8 cellular contexts compared by ENCODE assay signal in the genomic region with DNA sequence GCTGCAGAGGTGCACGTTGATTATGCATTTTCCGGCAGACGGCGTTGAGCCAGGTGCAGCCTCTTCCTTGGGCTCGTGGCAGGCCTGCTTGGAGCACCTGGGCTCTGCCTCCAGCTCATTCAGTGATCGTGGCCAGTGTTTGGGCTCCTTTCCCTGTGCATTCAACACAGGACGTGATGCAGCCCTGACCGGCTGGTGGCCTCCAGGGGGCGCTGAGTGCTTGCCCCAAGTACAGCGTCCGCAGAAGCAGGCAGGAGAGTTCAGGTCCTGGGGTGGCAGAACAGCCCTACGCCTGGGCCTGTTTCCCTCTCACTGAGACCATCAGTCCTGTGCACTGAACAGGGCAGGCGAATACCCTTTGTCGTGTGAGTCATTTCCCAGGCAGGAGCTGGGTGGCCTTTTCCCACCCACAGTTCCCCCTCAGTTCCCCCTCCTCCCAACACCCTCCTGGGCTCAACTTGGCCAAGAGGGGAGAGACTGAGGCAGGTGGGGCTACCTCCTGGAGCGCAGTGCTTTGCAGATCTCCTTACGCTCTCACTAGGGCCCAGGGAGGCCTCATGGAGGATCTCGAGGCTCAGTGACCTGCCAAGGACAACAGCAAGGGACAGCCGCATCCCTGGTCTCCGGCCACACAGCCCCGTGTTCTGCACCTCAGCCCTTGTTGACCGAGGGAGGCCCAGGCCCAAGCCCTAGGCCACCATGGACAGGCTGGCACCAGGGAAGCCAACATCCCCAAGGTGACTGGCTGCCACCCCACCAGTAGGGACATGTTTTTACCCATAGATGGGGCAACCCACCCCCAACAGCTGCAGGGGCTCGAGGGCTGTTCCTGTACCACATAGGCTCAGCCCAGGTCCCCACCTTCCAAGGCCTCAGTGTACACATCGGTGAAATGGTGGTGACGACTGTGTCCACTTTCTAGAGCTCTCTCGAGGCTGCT. TPM values are rescaled to one million over a fixed set of nuclear protein-coding genes. Genes with fewer than 3 reads are reported as not detected.
DNase-seq lines count a peak whose midpoint lies in the region; ATAC-seq, FAIRE-seq and TF ChIP-seq lines count a peak whose summit lies in the region.

No MANE protein-coding gene starts in this region.

- H3K9me3 Mint-ChIP-seq in chondrocyte (ENCODE audit: low read depth): no peaks in the 10 kb centered on the region

- peaks cover 5% of the 10 kb centered on the region for H3K4me1 Mint-ChIP-seq in chondrocyte (ENCODE audit: low read depth)

- H3K9ac ChIP-seq in HepG2 (ENCODE audit: insufficient read depth, low read depth, low read length): no peak overlapping the region

- DNase-seq in AG08396 (ENCODE audit: low spot score) (peak; percentile 71), H7 (peak; percentile 93), NCI-H460 (ENCODE audit: extremely low read depth, low read depth) (peak; percentile 75), chondrocyte (ENCODE audit: low spot score) (peak; percentile 94), HepG2 (ENCODE audit: low spot score) (peak; percentile 70)
- DNase-seq in activated CD4-positive, alpha-beta T cell treated with anti-CD3 and anti-CD28 coated beads for 4 hours: peak; percentile 78
- peak; percentile 79 for DNase-seq in stimulated activated CD4-positive, alpha-beta T cell treated with anti-CD3 and anti-CD28 coated beads, Interleukin-4, amount 100 ng/mL, for 1 hour

- WGBS in HepG2 (ENCODE audit: low lambda C conversion rate): 56% methylated on average over 9 of the region's 25 CpGs

- H3K4me2 ChIP-seq in HepG2 (ENCODE audit: low read depth, low read length): no peak overlapping the region

- TF ChIP-seq POLR2A in HepG2 (IDR thresholded peaks at IDR 0.05; ENCODE audit: insufficient read depth in 1 of 2, low read depth in 2 of 2, low read length in 2 of 2): no peak

- no peaks in the 10 kb centered on the region for H3K4me1 ChIP-seq in HepG2 (ENCODE audit: insufficient read depth, low read length)

- H3K79me2 ChIP-seq in HepG2 (ENCODE audit: insufficient read depth, low read length): no peaks in the 10 kb centered on the region

- no peaks in the 10 kb centered on the region; the same call in none of the 2 replicates for H3K36me3 ChIP-seq in H7 (replicated peaks; ENCODE audit: control insufficient read depth, insufficient read depth, low read length)
- H3K36me3 ChIP-seq in HepG2 (replicated peaks in 1 of 2; ENCODE audit: control insufficient read depth in 1 of 2, insufficient read depth in 2 of 2, low read length in 2 of 2): peaks cover 3 to 17% of the 10 kb centered on the region in 2 experiments; a peak in 3 of 5 replicates

- POLR2A ChIA-PET in HepG2 (lab: Yijun Ruan, JAX): interaction anchor here (0.8 kb wide), 1 partner anchor 80 kb away, joined by 3 read pairs; no protein-coding TSS in a partner anchor

- H3K27me3 Mint-ChIP-seq in chondrocyte (ENCODE audit: low read depth): no peaks in the 10 kb centered on the region

- peak overlapping the region; percentile 54 for H3K27ac Mint-ChIP-seq in chondrocyte (ENCODE audit: unreplicated experiment)

- ATAC-seq in HepG2 (peak; percentile 84), GM21529 (IDR thresholded peaks at IDR 0.05; ENCODE audit: unreplicated experiment) (no peak)

- CTCF ChIA-PET in HepG2 (lab: Yijun Ruan, JAX; ENCODE audit: low intra/inter-chr PET ratio, low total read pairs): interaction anchor here (0.8 to 3.8 kb wide), 4 partner anchors 75 to 281 kb away, joined by 4 to 48 read pairs (median 4); partner anchors contain the start of gene CDK9

- peak; percentile 95 for TF ChIP-seq RAD21 in HepG2 (CRISPR knock-in tag; IDR thresholded peaks at IDR 0.05)

- 0 out of 2 replicates have a peak, but pooled peaks cover 3% of the 10 kb centered on the region for H4K20me1 ChIP-seq in HepG2 (ENCODE audit: insufficient read depth, low read length)

- intact Hi-C loops in HepG2 (cut with micrococcal nuclease; ENCODE audit: unreplicated experiment): loop anchor here (1.0 to 10.0 kb wide), 3 partner anchors 75 to 221 kb away; no protein-coding TSS in a partner anchor

- H3K27me3 ChIP-seq in H7 (ENCODE audit: control insufficient read depth, insufficient read depth, low read length): no peaks in the 10 kb centered on the region
- no peaks in the 10 kb centered on the region for H3K27me3 ChIP-seq in HepG2 (ENCODE audit: control insufficient read depth in 1 of 2, insufficient read depth in 2 of 2, low read length in 2 of 2)

- TF ChIP-seq CTCF in chondrocyte (IDR thresholded peaks at IDR 0.05): peak; percentile 89
- peak; percentile 97 for TF ChIP-seq CTCF in HepG2 (CRISPR knock-in tag; IDR thresholded peaks at IDR 0.05)

- no peak overlapping the region for H3K27ac ChIP-seq in HepG2 (ENCODE audit: extremely low read length, insufficient read depth, low read length)

- in situ Hi-C loops in HepG2 (cut with HindIII; ENCODE audit: extremely low pct_ligation_motif_present, low pct_unique_long_range_greater_than_20kb): loop anchor here (5.0 to 10.0 kb wide), 3 partner anchors 83 to 421 kb away; partner anchors contain the start of gene TOR2A

- peak; percentile 28 for FAIRE-seq in HepG2 (lab: Jason Lieb, UNC)

- no peak overlapping the region for H3K4me3 Mint-ChIP-seq in chondrocyte (ENCODE audit: unreplicated experiment)

- BruUV-seq in HepG2 (replicated peaks; lab: Mats Ljungman, UMichigan): no TSS peak

- H2AFZ ChIP-seq in HepG2 (ENCODE audit: low read length): no peak overlapping the region

- peaks cover 9% of the 10 kb centered on the region for H3K36me3 Mint-ChIP-seq in chondrocyte (ENCODE audit: low read depth)

- H3K4me3 ChIP-seq in H7 (ENCODE audit: insufficient read depth, low read depth, low read length) (no peak overlapping the region), HepG2 (replicated peaks in 1 of 3; ENCODE audit: insufficient read depth in 1 of 3, low read depth in 2 of 3, low read length in 3 of 3) (no peak overlapping the region)

- no peak for TF ChIP-seq EP300 in HepG2 (IDR thresholded peaks at IDR 0.05; ENCODE audit: low read depth in 2 of 2, low read length in 2 of 2)
- TF ChIP-seq EP300 in HepG2 (CRISPR knock-in tag; IDR thresholded peaks at IDR 0.05; ENCODE audit: borderline replicate concordance): no peak

- no peaks in the 10 kb centered on the region for H3K9me3 ChIP-seq in HepG2 (ENCODE audit: low read length)

RNA-seq across cellular contexts. Expression of gene LRSAM1, which starts 52.9 kb away (rescaled TPM):
- total RNA-seq in H7 (2014; rRNA removed; shearing (Covaris generic)): 15.8 and 18.5 TPM in 2 replicates
- 16.1 and 19.0 TPM in 2 replicates for total RNA-seq in NCI-H460 (2014; rRNA removed; shearing (Covaris generic))
- 28.1 and 29.2 TPM in 2 replicates for polyA plus RNA-seq in NCI-H460 (2014; cell fraction: nucleus; rRNA removed)
- 25.6 to 29.3 TPM (median 27.5 TPM) in 3 replicates for total RNA-seq in chondrocyte
- 4.6 and 8.7 TPM in 2 replicates for total RNA-seq in HepG2 (2016; rRNA removed; fragmentation: Illumina TruSeq; extraction: Trizol)
- 1.5 and 1.7 TPM in 2 replicates for total RNA-seq in HepG2 (2016; cell fraction: cytosol; rRNA removed; fragmentation: Illumina TruSeq; extraction: Trizol; ENCODE audit: low read depth)
- total RNA-seq in HepG2 (2016; cell fraction: insoluble cytoplasmic fraction; rRNA removed; fragmentation: Illumina TruSeq; extraction: Trizol): 4.2 and 9.8 TPM in 2 replicates
- total RNA-seq in HepG2 (2016; cell fraction: membrane; rRNA removed; fragmentation: Illumina TruSeq; extraction: Trizol): 3.2 and 4.0 TPM in 2 replicates
- 9.5 and 16.9 TPM in 2 replicates for total RNA-seq in HepG2 (2016; cell fraction: nucleus; rRNA removed; fragmentation: Illumina TruSeq; extraction: Trizol)
- 10.2 and 12.2 TPM in 2 replicates for polyA plus RNA-seq in HepG2 (2011; rRNA removed)
- polyA plus RNA-seq in HepG2 (2011; cell fraction: cytosol; rRNA removed): 4.1 and 5.2 TPM in 2 replicates
- 68.4 and 76.1 TPM in 2 replicates for polyA plus RNA-seq in HepG2 (2011; cell fraction: nucleus; rRNA removed)
- 10.0 and 14.6 TPM in 2 replicates for polyA plus RNA-seq in HepG2 (2012)
- polyA plus RNA-seq in HepG2 (2016; cell fraction: cytosol; fragmentation: Illumina TruSeq; extraction: Trizol; ENCODE audit: low read depth): 1.2 and 1.5 TPM in 2 replicates
- 5.4 and 6.9 TPM in 2 replicates for polyA plus RNA-seq in HepG2 (2016; cell fraction: insoluble cytoplasmic fraction; fragmentation: Illumina TruSeq; extraction: Trizol; ENCODE audit: low read depth)
- 1.2 and 2.1 TPM in 2 replicates for polyA plus RNA-seq in HepG2 (2016; cell fraction: membrane; fragmentation: Illumina TruSeq; extraction: Trizol; ENCODE audit: low read depth)
- polyA plus RNA-seq in HepG2 (2016; cell fraction: nucleus; fragmentation: Illumina TruSeq; extraction: Trizol; ENCODE audit: insufficient read depth, low read depth): 21.9 and 22.1 TPM in 2 replicates
- 7.6 and 11.4 TPM in 2 replicates for polyA minus RNA-seq in HepG2 (2011; rRNA and poly(A)+ RNA removed; ENCODE audit: low replicate concordance)
- polyA minus RNA-seq in HepG2 (2011; cell fraction: cytosol; rRNA and poly(A)+ RNA removed): 4.2 and 4.4 TPM in 2 replicates
- 25.4 and 32.1 TPM in 2 replicates for polyA minus RNA-seq in HepG2 (2011; cell fraction: nucleus; rRNA and poly(A)+ RNA removed)

RNA-seq across cellular contexts. Expression of gene RPL12, which starts 53.0 kb away (rescaled TPM):
- total RNA-seq in H7 (2014; rRNA removed; shearing (Covaris generic)): 2,182 and 2,219 TPM in 2 replicates
- total RNA-seq in NCI-H460 (2014; rRNA removed; shearing (Covaris generic)): 4,046 and 4,221 TPM in 2 replicates
- polyA plus RNA-seq in NCI-H460 (2014; cell fraction: nucleus; rRNA removed): 1,836 and 2,011 TPM in 2 replicates
- total RNA-seq in chondrocyte (834 to 848 TPM (median 848 TPM) in 3 replicates), HepG2 (2016; rRNA removed; fragmentation: Illumina TruSeq; extraction: Trizol) (1,551 and 1,660 TPM in 2 replicates)
- 6,549 and 6,971 TPM in 2 replicates for total RNA-seq in HepG2 (2016; cell fraction: cytosol; rRNA removed; fragmentation: Illumina TruSeq; extraction: Trizol; ENCODE audit: low read depth)
- 1,601 and 1,648 TPM in 2 replicates for total RNA-seq in HepG2 (2016; cell fraction: insoluble cytoplasmic fraction; rRNA removed; fragmentation: Illumina TruSeq; extraction: Trizol)
- total RNA-seq in HepG2 (2016; cell fraction: membrane; rRNA removed; fragmentation: Illumina TruSeq; extraction: Trizol): 4,907 and 5,180 TPM in 2 replicates
- 525 and 558 TPM in 2 replicates for total RNA-seq in HepG2 (2016; cell fraction: nucleus; rRNA removed; fragmentation: Illumina TruSeq; extraction: Trizol)
- polyA plus RNA-seq in HepG2 (2011; rRNA removed): 2,097 and 2,590 TPM in 2 replicates
- polyA plus RNA-seq in HepG2 (2011; cell fraction: cytosol; rRNA removed): 3,919 and 3,963 TPM in 2 replicates
- 619 and 713 TPM in 2 replicates for polyA plus RNA-seq in HepG2 (2011; cell fraction: nucleus; rRNA removed)
- polyA plus RNA-seq in HepG2 (2012): 2,179 and 2,497 TPM in 2 replicates
- polyA plus RNA-seq in HepG2 (2016; cell fraction: cytosol; fragmentation: Illumina TruSeq; extraction: Trizol; ENCODE audit: low read depth): 11,205 and 11,665 TPM in 2 replicates
- 2,434 and 2,480 TPM in 2 replicates for polyA plus RNA-seq in HepG2 (2016; cell fraction: insoluble cytoplasmic fraction; fragmentation: Illumina TruSeq; extraction: Trizol; ENCODE audit: low read depth)
- polyA plus RNA-seq in HepG2 (2016; cell fraction: membrane; fragmentation: Illumina TruSeq; extraction: Trizol; ENCODE audit: low read depth): 6,884 and 7,463 TPM in 2 replicates
- 1,156 and 1,223 TPM in 2 replicates for polyA plus RNA-seq in HepG2 (2016; cell fraction: nucleus; fragmentation: Illumina TruSeq; extraction: Trizol; ENCODE audit: insufficient read depth, low read depth)
- polyA minus RNA-seq in HepG2 (2011; rRNA and poly(A)+ RNA removed; ENCODE audit: low replicate concordance): 706 and 1,371 TPM in 2 replicates
- polyA minus RNA-seq in HepG2 (2011; cell fraction: cytosol; rRNA and poly(A)+ RNA removed): 461 and 478 TPM in 2 replicates
- polyA minus RNA-seq in HepG2 (2011; cell fraction: nucleus; rRNA and poly(A)+ RNA removed): 198 and 299 TPM in 2 replicates
